In genomic region chr10:124589491-124590006, GRCh38 we compare ENCODE assay signal across 1 cellular context.
TF ChIP-seq lines count a peak whose summit lies in the region.

No MANE protein-coding gene starts in this region.

TF ChIP-seq in SK-N-SH treated with all-trans-retinoic acid at 6 μM for 48 hours, 23 proteins besides CTCF, POLR2A, EP300 and RAD21 (continued from another document):
- TF ChIP-seq CSRNP3 (CRISPR knock-in tag; IDR thresholded peaks at IDR 0.05) (no peak), CREB5 (CRISPR knock-in tag; IDR thresholded peaks at IDR 0.05; ENCODE audit: low read depth) (no peak), CSDC2 (CRISPR knock-in tag; IDR thresholded peaks at IDR 0.05) (no peak), ZC3H10 (CRISPR knock-in tag; IDR thresholded peaks at IDR 0.05) (no peak), ZNF8 (CRISPR knock-in tag; IDR thresholded peaks at IDR 0.05) (no peak), ZNF70 (CRISPR knock-in tag; IDR thresholded peaks at IDR 0.05) (no peak), POU6F1 (CRISPR knock-in tag; IDR thresholded peaks at IDR 0.05; ENCODE audit: borderline replicate concordance, low read depth) (no peak), SNAI2 (CRISPR knock-in tag; IDR thresholded peaks at IDR 0.05) (no peak), ZNF565 (CRISPR knock-in tag; conservative IDR thresholded peaks at IDR 0.05; ENCODE audit: low read depth) (no peak), ARNTL (CRISPR knock-in tag; IDR thresholded peaks at IDR 0.05; ENCODE audit: borderline replicate concordance, low read depth) (no peak), ESRRG (CRISPR knock-in tag; IDR thresholded peaks at IDR 0.05) (no peak), ISL1 (CRISPR knock-in tag; IDR thresholded peaks at IDR 0.05) (no peak), TCF4 (CRISPR knock-in tag; IDR thresholded peaks at IDR 0.05; ENCODE audit: borderline replicate concordance) (no peak), TOX (CRISPR knock-in tag; IDR thresholded peaks at IDR 0.05; ENCODE audit: borderline replicate concordance) (no peak), BACH2 (CRISPR knock-in tag; IDR thresholded peaks at IDR 0.05; ENCODE audit: borderline replicate concordance) (no peak)
